In the genomic region with DNA sequence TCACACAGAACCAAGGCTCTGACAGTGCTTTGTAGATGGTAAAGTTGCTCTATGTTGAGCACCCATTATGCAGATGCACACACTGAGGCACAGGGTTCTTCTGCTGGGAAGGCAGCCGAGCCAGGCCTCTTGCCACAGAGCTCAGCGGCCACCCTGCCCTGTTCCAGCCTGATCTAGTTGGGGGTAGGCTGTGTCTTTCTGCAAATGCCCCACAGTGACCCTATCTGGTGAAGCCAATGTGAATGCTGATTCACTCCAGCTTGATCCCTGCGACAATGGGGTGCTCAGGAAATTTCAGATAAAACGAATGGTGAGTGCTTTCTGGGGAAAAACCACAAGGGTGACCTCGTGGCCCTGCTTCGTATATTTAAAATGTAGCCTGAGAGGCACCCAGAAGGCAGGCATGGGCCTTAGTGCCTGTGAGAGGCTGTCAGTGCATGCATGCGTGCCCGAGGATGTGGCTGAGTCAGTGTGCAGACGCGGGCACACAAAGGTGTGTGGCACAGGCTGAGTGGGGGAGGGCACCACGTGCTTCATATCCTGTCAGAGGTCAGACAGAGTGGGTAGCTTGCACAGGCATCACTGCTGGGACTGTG, we compare ENCODE assay signal across 13 cellular contexts.
DNase-seq lines count a peak whose midpoint lies in the region; ATAC-seq and TF ChIP-seq lines count a peak whose summit lies in the region.
"Had no signal": no experiment of that assay in that cellular context is flagged by ENCODE, and none has a peak within 500 bp of the region (broad histone marks: within the 10 kb centered on the region; RNA-seq: fewer than 3 reads in every experiment).

No MANE protein-coding gene starts in this region.

- H3K27me3 Mint-ChIP-seq in activated CD4-positive, alpha-beta memory T cell treated with anti-CD3 and anti-CD28 coated beads for 36 hours: no peaks in the 10 kb centered on the region
- H3K27me3 Mint-ChIP-seq in activated T-helper 2 cell treated with anti-CD3 and anti-CD28 coated beads, Interferon-gamma antibody, Interleukin-2, Interleukin-4, amounts not matched to agents 10 μg/mL and 5 μg/mL and 100 μg/mL, durations not matched to agents 14 hours and 24 hours and 36 hours (ENCODE audit: low read depth): peaks cover 3% of the 10 kb centered on the region
- H3K27me3 Mint-ChIP-seq in endothelial cell (ENCODE audit: unreplicated experiment): peaks cover 5% of the 10 kb centered on the region

- H3K9me3 Mint-ChIP-seq in activated CD4-positive, alpha-beta memory T cell treated with anti-CD3 and anti-CD28 coated beads for 36 hours: no peaks in the 10 kb centered on the region
- H3K9me3 Mint-ChIP-seq in activated T-helper 2 cell treated with anti-CD3 and anti-CD28 coated beads, Interferon-gamma antibody, Interleukin-2, Interleukin-4, amounts not matched to agents 10 μg/mL and 5 μg/mL and 100 μg/mL, durations not matched to agents 14 hours and 24 hours and 36 hours: no peaks in the 10 kb centered on the region
- no peaks in the 10 kb centered on the region for H3K9me3 Mint-ChIP-seq in endothelial cell (ENCODE audit: unreplicated experiment)

- CTCF ChIA-PET in activated CD4-positive, alpha-beta memory T cell treated with anti-CD3 and anti-CD28 coated beads for 36 hours (lab: Charles Lee): interaction anchor here (0.7 to 1.5 kb wide), 2 partner anchors 193 to 319 kb away, joined by 3 to 6 read pairs; no protein-coding TSS in a partner anchor

- no peaks in the 10 kb centered on the region for H3K36me3 Mint-ChIP-seq in activated CD4-positive, alpha-beta memory T cell treated with anti-CD3 and anti-CD28 coated beads for 36 hours
- H3K36me3 Mint-ChIP-seq in activated T-helper 2 cell treated with anti-CD3 and anti-CD28 coated beads, Interferon-gamma antibody, Interleukin-2, Interleukin-4, amounts not matched to agents 10 μg/mL and 5 μg/mL and 100 μg/mL, durations not matched to agents 14 hours and 24 hours and 36 hours (ENCODE audit: low read depth): no peaks in the 10 kb centered on the region
- H3K36me3 Mint-ChIP-seq in endothelial cell (ENCODE audit: low read depth, unreplicated experiment): peaks cover 4% of the 10 kb centered on the region

- DNase-seq in M059J (ENCODE audit: low read depth): peak; percentile 88
- peak; percentile 66 for DNase-seq in activated CD4-positive, alpha-beta memory T cell treated with anti-CD3 and anti-CD28 coated beads for 36 hours
- peak; percentile 71 for DNase-seq in epithelial cell of esophagus (ENCODE audit: low read depth)
- DNase-seq in stimulated activated CD8-positive, alpha-beta memory T cell treated with anti-CD3 and anti-CD28 coated beads, Interleukin-4, amount 100 ng/mL, for 24 hours (ENCODE audit: low read depth): peak; percentile 2
- no peak for DNase-seq in activated T-helper 2 cell treated with anti-CD3 and anti-CD28 coated beads, Interferon-gamma antibody, Interleukin-2, Interleukin-4, amounts not matched to agents 10 μg/mL and 5 μg/mL and 100 μg/mL, durations not matched to agents 14 hours and 24 hours and 36 hours (ENCODE audit: low spot score)
- DNase-seq in endothelial cell (ENCODE audit: low spot score): no peak
- DNase-seq: body of pancreas, DMS153, left lung, NCI-H226 had no signal

- TF ChIP-seq CTCF in epithelial cell of esophagus (IDR thresholded peaks at IDR 0.05; ENCODE audit: insufficient read depth, low read depth, low read length, missing control alignments) (no peak), endothelial cell (IDR thresholded peaks at IDR 0.05; ENCODE audit: unreplicated experiment) (no peak)

- H3K4me3 Mint-ChIP-seq in activated CD4-positive, alpha-beta memory T cell treated with anti-CD3 and anti-CD28 coated beads for 36 hours: no peak overlapping the region
- no peak overlapping the region for H3K4me3 Mint-ChIP-seq in activated T-helper 2 cell treated with anti-CD3 and anti-CD28 coated beads, Interferon-gamma antibody, Interleukin-2, Interleukin-4, amounts not matched to agents 10 μg/mL and 5 μg/mL and 100 μg/mL, durations not matched to agents 14 hours and 24 hours and 36 hours (ENCODE audit: low read depth)
- no peak overlapping the region for H3K4me3 Mint-ChIP-seq in endothelial cell (ENCODE audit: unreplicated experiment)

- H3K27ac Mint-ChIP-seq in activated CD4-positive, alpha-beta memory T cell treated with anti-CD3 and anti-CD28 coated beads for 36 hours: no peak overlapping the region
- no peak overlapping the region for H3K27ac Mint-ChIP-seq in activated T-helper 2 cell treated with anti-CD3 and anti-CD28 coated beads, Interferon-gamma antibody, Interleukin-2, Interleukin-4, amounts not matched to agents 10 μg/mL and 5 μg/mL and 100 μg/mL, durations not matched to agents 14 hours and 24 hours and 36 hours
- no peak overlapping the region for H3K27ac Mint-ChIP-seq in endothelial cell (ENCODE audit: unreplicated experiment)

- no peak for ATAC-seq in GM18511 (IDR thresholded peaks at IDR 0.05; ENCODE audit: unreplicated experiment)
- ATAC-seq in GM19467 (IDR thresholded peaks at IDR 0.05; ENCODE audit: unreplicated experiment): no peak
- ATAC-seq: body of pancreas, left lung had no signal

- H3K4me1 Mint-ChIP-seq in activated CD4-positive, alpha-beta memory T cell treated with anti-CD3 and anti-CD28 coated beads for 36 hours (ENCODE audit: low read depth): peaks cover 8% of the 10 kb centered on the region
- H3K4me1 Mint-ChIP-seq in activated T-helper 2 cell treated with anti-CD3 and anti-CD28 coated beads, Interferon-gamma antibody, Interleukin-2, Interleukin-4, amounts not matched to agents 10 μg/mL and 5 μg/mL and 100 μg/mL, durations not matched to agents 14 hours and 24 hours and 36 hours (ENCODE audit: low read depth): peaks cover 2% of the 10 kb centered on the region
- H3K4me1 Mint-ChIP-seq in endothelial cell (ENCODE audit: unreplicated experiment): no peaks in the 10 kb centered on the region

- intact Hi-C loops in activated CD4-positive, alpha-beta memory T cell treated with anti-CD3 and anti-CD28 coated beads for 36 hours (cut with micrococcal nuclease): no loop called here
- intact Hi-C loops in activated T-helper 2 cell treated with anti-CD3 and anti-CD28 coated beads, Interferon-gamma antibody, Interleukin-2, Interleukin-4, amounts not matched to agents 10 μg/mL and 5 μg/mL and 100 μg/mL, durations not matched to agents 14 hours and 24 hours and 36 hours (cut with micrococcal nuclease): no loop called here

- H3K4me3 ChIP-seq in epithelial cell of esophagus (ENCODE audit: low read length): no peak overlapping the region
- H3K4me3 ChIP-seq: body of pancreas, left lung, prostate gland had no signal

- POLR2A ChIA-PET in activated CD4-positive, alpha-beta memory T cell treated with anti-CD3 and anti-CD28 coated beads for 36 hours (lab: Charles Lee): no interaction called here

Comparison
In these comparisons a context has a peak if more than half of its experiments do, and no peak if none do; other contexts are left out.
1. DNase-seq: peak in M059J (single experiment), activated CD4-positive, alpha-beta memory T cell treated with anti-CD3 and anti-CD28 coated beads for 36 hours (single experiment), epithelial cell of esophagus (single experiment) and stimulated activated CD8-positive, alpha-beta memory T cell treated with anti-CD3 and anti-CD28 coated beads, Interleukin-4, amount 100 ng/mL, for 24 hours (single experiment); none in activated T-helper 2 cell treated with anti-CD3 and anti-CD28 coated beads, Interferon-gamma antibody, Interleukin-2, Interleukin-4, amounts not matched to agents 10 μg/mL and 5 μg/mL and 100 μg/mL, durations not matched to agents 14 hours and 24 hours and 36 hours (single experiment) and endothelial cell (single experiment).